ENCODE assay signal across 9 cellular contexts in the genomic region with DNA sequence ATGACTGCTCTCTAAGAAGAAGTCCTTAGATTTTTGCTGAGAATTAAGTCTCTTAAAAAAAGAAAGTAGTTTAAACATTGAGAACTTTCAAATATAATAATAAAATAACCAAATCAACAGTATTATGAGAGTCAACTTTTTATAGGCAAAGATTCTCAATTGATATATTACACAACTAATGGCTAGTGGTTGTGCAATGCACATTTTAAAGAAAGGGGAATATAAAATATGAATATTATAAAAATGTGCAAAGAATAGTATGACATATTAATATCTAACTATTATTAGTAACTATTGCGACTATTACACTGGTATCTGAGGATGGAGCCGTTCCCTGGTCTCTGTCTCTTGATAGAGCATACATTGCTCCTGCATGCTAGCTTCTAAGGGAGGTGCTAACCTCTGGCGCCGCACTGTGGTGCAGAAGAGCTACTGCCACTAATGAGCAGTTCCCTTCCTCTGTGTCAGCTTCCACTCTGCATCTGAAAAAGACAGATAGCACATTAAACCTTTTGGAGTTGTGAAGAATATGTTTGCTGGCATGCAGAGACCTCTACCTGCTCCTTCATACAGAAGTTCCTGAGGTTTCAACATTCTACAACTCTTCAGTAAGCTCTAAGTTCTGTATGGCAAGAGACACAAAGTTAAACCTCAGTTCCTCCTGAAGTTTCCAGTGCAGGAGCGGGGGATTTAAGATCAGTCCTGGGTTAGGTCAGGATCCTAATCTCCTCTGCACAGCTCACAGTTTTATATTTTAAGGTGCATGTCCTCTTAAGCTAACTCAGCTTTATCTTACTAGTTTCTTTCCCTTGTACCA. TPM values are rescaled to one million over a fixed set of nuclear protein-coding genes. Genes with fewer than 3 reads are reported as not detected.
DNase-seq lines count a peak whose midpoint lies in the region; ATAC-seq lines count a peak whose summit lies in the region.
"Had no signal": no experiment of that assay in that cellular context is flagged by ENCODE, and none has a peak within 500 bp of the region (broad histone marks: within the 10 kb centered on the region; RNA-seq: fewer than 3 reads in every experiment).

No MANE protein-coding gene starts in this region.

- no peaks in the 10 kb centered on the region for H3K9me3 ChIP-seq in NT2/D1 (ENCODE audit: insufficient read depth, low read length)

- H3K27me3 Mint-ChIP-seq in activated naive CD4-positive, alpha-beta T cell treated with anti-CD3 and anti-CD28 coated beads for 36 hours (ENCODE audit: low read depth), result peaks cover 41% of the 10 kb centered on the region

- H3K4me1 ChIP-seq in NT2/D1 (ENCODE audit: insufficient read depth, insufficient read length), result no peaks in the 10 kb centered on the region

- peaks cover 12% of the 10 kb centered on the region for H3K4me1 Mint-ChIP-seq in activated naive CD4-positive, alpha-beta T cell treated with anti-CD3 and anti-CD28 coated beads for 36 hours (ENCODE audit: low read depth)

- H3K9ac ChIP-seq in NT2/D1 (ENCODE audit: insufficient read length, low read depth), result no peak overlapping the region

- no peak overlapping the region for H3K27ac Mint-ChIP-seq in activated naive CD4-positive, alpha-beta T cell treated with anti-CD3 and anti-CD28 coated beads for 36 hours
- H3K27ac Mint-ChIP-seq: activated naive CD4-positive, alpha-beta T cell treated with anti-CD3 and anti-CD28 coated beads, Interleukin-2, amount 50 U/mL, for 24 hours had no signal

- peak; percentile 86 for ATAC-seq in GM19455 (IDR thresholded peaks at IDR 0.05; ENCODE audit: unreplicated experiment)
- peak; percentile 80 for ATAC-seq in HG03521 (IDR thresholded peaks at IDR 0.05; ENCODE audit: unreplicated experiment)

- H3K36me3 ChIP-seq in NT2/D1 (ENCODE audit: insufficient read depth, insufficient read length, low read length), result no peaks in the 10 kb centered on the region

- CTCF ChIA-PET in activated naive CD4-positive, alpha-beta T cell treated with anti-CD3 and anti-CD28 coated beads for 36 hours (lab: Charles Lee), result interaction anchor here (0.7 to 4.0 kb wide), 40 partner anchors 10 to 167 kb away, joined by 3 to 53 read pairs (median 4); a partner anchor contains a TSS

- no peaks in the 10 kb centered on the region for H3K9me3 Mint-ChIP-seq in activated naive CD4-positive, alpha-beta T cell treated with anti-CD3 and anti-CD28 coated beads for 36 hours
- H3K9me3 Mint-ChIP-seq: activated naive CD4-positive, alpha-beta T cell treated with anti-CD3 and anti-CD28 coated beads, Interleukin-2, amount 50 U/mL, for 24 hours had no signal

- H3K4me3 ChIP-seq in NT2/D1 (ENCODE audit: insufficient read length, low read depth), result no peak overlapping the region

- DNase-seq in EH (ENCODE audit: low read depth) (peak; percentile 67), NT2/D1 (ENCODE audit: low read depth, low spot score) (peak; percentile 65), cardiac septum (ENCODE audit: low spot score) (peak; percentile 80), renal cortical epithelial cell (ENCODE audit: low read depth) (peak; percentile 56), cerebellar nuclear complex (lab: John Stamatoyannopoulos, UW) (no peak)
- peak; percentile 72 for DNase-seq in activated naive CD4-positive, alpha-beta T cell treated with anti-CD3 and anti-CD28 coated beads for 36 hours

- H3K4me3 Mint-ChIP-seq in activated naive CD4-positive, alpha-beta T cell treated with anti-CD3 and anti-CD28 coated beads for 36 hours, result no peak overlapping the region
- H3K4me3 Mint-ChIP-seq: activated naive CD4-positive, alpha-beta T cell treated with anti-CD3 and anti-CD28 coated beads, Interleukin-2, amount 50 U/mL, for 24 hours had no signal

- peaks cover 42% of the 10 kb centered on the region for H3K27me3 ChIP-seq in NT2/D1 (ENCODE audit: insufficient read depth, insufficient read length)

- no peaks in the 10 kb centered on the region for H3K36me3 Mint-ChIP-seq in activated naive CD4-positive, alpha-beta T cell treated with anti-CD3 and anti-CD28 coated beads for 36 hours (ENCODE audit: low read depth)
- H3K36me3 Mint-ChIP-seq: activated naive CD4-positive, alpha-beta T cell treated with anti-CD3 and anti-CD28 coated beads, Interleukin-2, amount 50 U/mL, for 24 hours had no signal

- intact Hi-C loops in activated naive CD4-positive, alpha-beta T cell treated with anti-CD3 and anti-CD28 coated beads for 36 hours (cut with micrococcal nuclease), result loop anchor here (1.0 to 2.0 kb wide), 4 partner anchors 87 to 381 kb away; a partner anchor contains a TSS
- intact Hi-C loops in cardiac septum (cut with DNase I), result loop anchor here (2.0 to 5.0 kb wide), 2 partner anchors 94 to 143 kb away; a partner anchor contains a TSS

RNA-seq across cellular contexts. Expression of a gene that starts 3.5 kb away (rescaled TPM):
- total RNA-seq in activated naive CD4-positive, alpha-beta T cell treated with anti-CD3 and anti-CD28 coated beads for 36 hours, result under 1 TPM; 0.07 TPM
- total RNA-seq in cardiac septum (0.08 TPM), renal cortical epithelial cell (0.25 and 6.4 TPM in 2 replicates)

Comparison
In these comparisons a context has a peak if more than half of its experiments do, and no peak if none do; other contexts are left out.
1. DNase-seq: peak in EH (single experiment), NT2/D1 (single experiment), activated naive CD4-positive, alpha-beta T cell treated with anti-CD3 and anti-CD28 coated beads for 36 hours (single experiment), cardiac septum (single experiment) and renal cortical epithelial cell (single experiment); none in cerebellar nuclear complex (0 of 2).